In genomic region chr16:17335826-17336492, GRCh38 we compare ENCODE assay signal across 16 cellular contexts.
DNase-seq lines count a peak whose midpoint lies in the region; ATAC-seq and TF ChIP-seq lines count a peak whose summit lies in the region.
"Had no signal": no experiment of that assay in that cellular context is flagged by ENCODE, and none has a peak within 500 bp of the region (broad histone marks: within the 10 kb centered on the region; RNA-seq: fewer than 3 reads in every experiment).

No MANE protein-coding gene starts in this region.

- peak overlapping the region; percentile 23; the same call in 1 of the 2 replicates for H3K27ac Mint-ChIP-seq in GM23338
- H3K27ac Mint-ChIP-seq: activated naive CD8-positive, alpha-beta T cell treated with anti-CD3 and anti-CD28 coated beads, Interleukin-2, amount 50 U/mL, for 24 hours had no signal

- H4K20me1 ChIP-seq in BLaER1 treated with 17β-estradiol and CSF1 and Interleukin-3, amounts not matched to agents 10 nM and 100 nM, result no peaks in the 10 kb centered on the region; a peak in 1 of 22 replicates
- 0 out of 2 replicates have a peak, but pooled peaks cover 8% of the 10 kb centered on the region for H4K20me1 ChIP-seq in GM23338 (replicated peaks; ENCODE audit: insufficient read depth)

- no peaks in the 10 kb centered on the region for H3K9me3 ChIP-seq in BLaER1 treated with 17β-estradiol and CSF1 and Interleukin-3, amounts not matched to agents 10 nM and 100 nM (replicated peaks in 1 of 11)
- no peaks in the 10 kb centered on the region for H3K9me3 ChIP-seq in esophagus muscularis mucosa

- no peak for TF ChIP-seq CTCF in GM23338 (conservative IDR thresholded peaks at IDR 0.05; ENCODE audit: low read depth in 2 of 2)
- no peak for TF ChIP-seq CTCF in esophagus muscularis mucosa (IDR thresholded peaks at IDR 0.05)

- no peaks in the 10 kb centered on the region; the same call in 2 of the 3 replicates for H3K9me3 Mint-ChIP-seq in GM23338
- H3K9me3 Mint-ChIP-seq: activated naive CD8-positive, alpha-beta T cell treated with anti-CD3 and anti-CD28 coated beads, Interleukin-2, amount 50 U/mL, for 24 hours had no signal

- H3K4me2 ChIP-seq in BLaER1 treated with 17β-estradiol and CSF1 and Interleukin-3, amounts not matched to agents 10 nM and 100 nM, result peak overlapping the region in 10 of 11 experiments; percentile 4 to 51 (median 16); a peak in 12 of 22 replicates
- no peak overlapping the region for H3K4me2 ChIP-seq in GM23338
- H3K4me2 ChIP-seq: smooth muscle cell had no signal

- no peak for DNase-seq in GM23338 (ENCODE audit: low spot score)
- no peak for DNase-seq in esophagus muscularis mucosa (ENCODE audit: extremely low spot score)
- no peak for DNase-seq in sciatic nerve (ENCODE audit: low spot score)
- DNase-seq in D341Med (ENCODE audit: low spot score), result no peak
- DNase-seq: activated CD4-positive, alpha-beta T cell treated with anti-CD3 and anti-CD28 coated beads, Interleukin-2, amount 50 U/mL, for 4 hours; activated naive CD8-positive, alpha-beta T cell treated with anti-CD3 and anti-CD28 coated beads, Interleukin-2, amount 50 U/mL, for 24 hours; activated T-cell treated with anti-CD3 and anti-CD28 coated beads, Interleukin-2, amount 50 U/mL, for 48 hours; mesendoderm; NCI-H1105 treated with DMSO at 0.1 percent for 48 hours; NK-92 treated with Interleukin-12 subunit alpha and Interleukin-12 subunit beta, amount 100 ng/mL, for 24 hours; stimulated activated naive CD4-positive, alpha-beta T cell had no signal

- peaks cover 4% of the 10 kb centered on the region for H3K27me3 Mint-ChIP-seq in GM23338 (ENCODE audit: insufficient read depth, low read depth, poor library complexity)
- H3K27me3 Mint-ChIP-seq: activated naive CD8-positive, alpha-beta T cell treated with anti-CD3 and anti-CD28 coated beads, Interleukin-2, amount 50 U/mL, for 24 hours had no signal

- H2AFZ ChIP-seq in GM23338, result no peak overlapping the region

- intact Hi-C loops in esophagus muscularis mucosa (cut with DNase I), result no loop called here
- intact Hi-C loops in sciatic nerve (cut with DNase I), result no loop called here

- no peaks in the 10 kb centered on the region for H3K36me3 Mint-ChIP-seq in GM23338 (ENCODE audit: low read depth)

- peaks cover 0 to 39% (median 11%) of the 10 kb centered on the region in 11 experiments; a peak in 12 of 22 replicates for H3K36me3 ChIP-seq in BLaER1 treated with 17β-estradiol and CSF1 and Interleukin-3, amounts not matched to agents 10 nM and 100 nM
- no peaks in the 10 kb centered on the region for H3K36me3 ChIP-seq in GM23338 (ENCODE audit: insufficient read depth)
- no peaks in the 10 kb centered on the region for H3K36me3 ChIP-seq in esophagus muscularis mucosa

- H3K4me3 Mint-ChIP-seq in GM23338, result no peak overlapping the region
- H3K4me3 Mint-ChIP-seq: activated naive CD8-positive, alpha-beta T cell treated with anti-CD3 and anti-CD28 coated beads, Interleukin-2, amount 50 U/mL, for 24 hours had no signal

- H3K4me1 ChIP-seq in BLaER1 treated with 17β-estradiol and CSF1 and Interleukin-3, amounts not matched to agents 10 nM and 100 nM, result peaks cover 29 to 74% (median 51%) of the 10 kb centered on the region in 10 experiments
- no peaks in the 10 kb centered on the region for H3K4me1 ChIP-seq in GM23338 (ENCODE audit: insufficient read depth)
- H3K4me1 ChIP-seq in esophagus muscularis mucosa, result peaks cover 0 to 63% (median 57%) of the 10 kb centered on the region in 4 donors

- no peak for ATAC-seq in GM23338
- ATAC-seq in sciatic nerve, result peak; percentile 11
- no peak for ATAC-seq in HG02763 (IDR thresholded peaks at IDR 0.05; ENCODE audit: unreplicated experiment)
- no peak for ATAC-seq in GM19351 (IDR thresholded peaks at IDR 0.05; ENCODE audit: unreplicated experiment)
- ATAC-seq: activated naive CD8-positive, alpha-beta T cell treated with anti-CD3 and anti-CD28 coated beads, Interleukin-2, amount 50 U/mL, for 24 hours; Right ventricle myocardium inferior had no signal

- no peak for TF ChIP-seq EP300 in esophagus muscularis mucosa (IDR thresholded peaks at IDR 0.05)

- TF ChIP-seq POLR2A in esophagus muscularis mucosa (IDR thresholded peaks at IDR 0.05; ENCODE audit: low read depth), result no peak

- H3K79me2 ChIP-seq in GM23338 (replicated peaks; ENCODE audit: insufficient read depth), result peaks cover 6% of the 10 kb centered on the region; the same call in 1 of the 2 replicates

- WGBS in esophagus muscularis mucosa, result 55% methylated on average over 9 of the region's 9 CpGs

- H3K27ac ChIP-seq in BLaER1 treated with 17β-estradiol and CSF1 and Interleukin-3, amounts not matched to agents 10 nM and 100 nM, result peak overlapping the region in 8 of 11 experiments; percentile 17 to 93 (median 41); a peak in 13 of 22 replicates
- H3K27ac ChIP-seq in GM23338 (ENCODE audit: low read depth), result no peak overlapping the region; the same call in 1 of the 2 replicates
- H3K27ac ChIP-seq in esophagus muscularis mucosa (replicated peaks in 1 of 4), result peak overlapping the region; percentile 70 to 93 (median 91)

- no peaks in the 10 kb centered on the region for H3F3A ChIP-seq in GM23338 (replicated peaks; ENCODE audit: low read depth)

- no peaks in the 10 kb centered on the region for H3K9me2 ChIP-seq in GM23338 (ENCODE audit: insufficient read depth)

- H3K9ac ChIP-seq in BLaER1 treated with 17β-estradiol and CSF1 and Interleukin-3, amounts not matched to agents 10 nM and 100 nM, result peak overlapping the region in 5 of 11 experiments; percentile 2 to 27 (median 11); a peak in 5 of 22 replicates

- no peaks in the 10 kb centered on the region for H3K27me3 ChIP-seq in BLaER1 treated with 17β-estradiol and CSF1 and Interleukin-3, amounts not matched to agents 10 nM and 100 nM
- H3K27me3 ChIP-seq in GM23338 (ENCODE audit: insufficient read depth) (no peaks in the 10 kb centered on the region), esophagus muscularis mucosa (no peaks in the 10 kb centered on the region)

- no peaks in the 10 kb centered on the region; the same call in 1 of the 3 replicates for H3K4me1 Mint-ChIP-seq in GM23338

- H3K4me3 ChIP-seq in BLaER1 treated with 17β-estradiol and CSF1 and Interleukin-3, amounts not matched to agents 10 nM and 100 nM, result no peak overlapping the region
- H3K4me3 ChIP-seq in GM23338 (no peak overlapping the region), esophagus muscularis mucosa (no peak overlapping the region)
- H3K4me3 ChIP-seq: smooth muscle cell had no signal

TF ChIP-seq in GM23338, 12 proteins besides CTCF, POLR2A, EP300 and RAD21 (continues in another document):
- TF ChIP-seq EZH2phosphoT487 (IDR thresholded peaks at IDR 0.05; ENCODE audit: unreplicated experiment) (no peak), POLR2AphosphoS5 (IDR thresholded peaks at IDR 0.05; ENCODE audit: low read depth) (no peak), ZNF114 (CRISPR knock-in tag; IDR thresholded peaks at IDR 0.05) (no peak)
